ENCODE assay signal across 9 cellular contexts in the genomic region with DNA sequence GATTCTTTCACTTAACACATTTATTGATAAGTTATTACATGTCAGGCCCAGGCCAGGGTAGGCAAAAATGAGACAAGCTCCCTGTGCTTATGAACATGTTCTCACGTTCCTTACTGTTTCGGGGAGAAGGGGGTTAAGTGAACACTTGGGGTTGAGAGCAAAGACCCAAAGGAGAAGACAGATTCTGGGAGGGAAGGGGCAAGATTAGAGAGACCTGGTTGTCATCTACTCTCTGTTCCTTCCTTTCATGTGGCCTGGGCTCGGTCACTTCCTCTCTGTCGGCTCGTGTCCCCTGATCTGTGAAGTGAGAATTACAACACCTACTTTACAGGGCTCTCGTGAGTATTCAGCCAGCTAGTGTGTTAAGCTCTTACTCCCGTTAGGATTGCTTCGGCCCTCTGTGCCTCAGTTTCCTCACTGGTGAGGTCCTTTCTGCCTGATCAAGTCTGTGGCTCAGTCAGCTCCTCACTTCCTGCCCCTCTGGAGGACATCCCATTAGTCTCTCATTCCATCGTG.
A peak's percentile ranks its signal among the peaks of the same experiment; 100 is the strongest.
DNase-seq lines count a peak whose midpoint lies in the region; ATAC-seq and TF ChIP-seq lines count a peak whose summit lies in the region.
"Had no signal": no experiment of that assay in that cellular context is flagged by ENCODE, and none has a peak within 500 bp of the region (broad histone marks: within the 10 kb centered on the region; RNA-seq: fewer than 3 reads in every experiment).

No MANE protein-coding gene starts in this region.

- H3K4me2 ChIP-seq in OCI-LY1 (ENCODE audit: low read length), result peak overlapping the region; percentile 73

- peaks cover 29% of the 10 kb centered on the region; the same call in 1 of the 2 replicates for H3F3A ChIP-seq in OCI-LY1 (ENCODE audit: insufficient read depth, low read length)

- H3K27me3 ChIP-seq in OCI-LY1 (ENCODE audit: insufficient read depth, low read length) (no peaks in the 10 kb centered on the region), WERI-Rb-1 (ENCODE audit: insufficient read depth, low read depth, severe bottlenecking) (no peaks in the 10 kb centered on the region)

- peak overlapping the region; percentile 99 for H3K27ac ChIP-seq in OCI-LY1 (ENCODE audit: low read depth, low read length, poor library complexity, severe bottlenecking)
- no peak overlapping the region for H3K27ac ChIP-seq in WERI-Rb-1

- H2AFZ ChIP-seq in OCI-LY1 (ENCODE audit: low read length), result no peak overlapping the region

- H3K9ac ChIP-seq in OCI-LY1 (ENCODE audit: low read length), result peak overlapping the region; percentile 61

- H4K20me1 ChIP-seq in OCI-LY1 (ENCODE audit: insufficient read depth, low read length), result no peaks in the 10 kb centered on the region

- TF ChIP-seq CTCF in OCI-LY1 (IDR thresholded peaks at IDR 0.05; ENCODE audit: low read length), result no peak
- TF ChIP-seq CTCF in WERI-Rb-1 (IDR thresholded peaks at IDR 0.05; ENCODE audit: low read depth, low read length), result no peak

- peaks cover 4% of the 10 kb centered on the region; the same call in 1 of the 2 replicates for H3K36me3 ChIP-seq in OCI-LY1 (ENCODE audit: insufficient read depth, low read length)
- H3K36me3 ChIP-seq in WERI-Rb-1, result no peaks in the 10 kb centered on the region

- peaks cover 43% of the 10 kb centered on the region for H3K79me2 ChIP-seq in OCI-LY1 (ENCODE audit: insufficient read depth, low read length)

- no peaks in the 10 kb centered on the region for H3K9me3 ChIP-seq in OCI-LY1 (ENCODE audit: low read length)
- H3K9me3 ChIP-seq in WERI-Rb-1 (ENCODE audit: severe bottlenecking), result no peaks in the 10 kb centered on the region

- peak overlapping the region; percentile 45 for H3K4me3 ChIP-seq in OCI-LY1 (ENCODE audit: low read depth, low read length, poor library complexity, severe bottlenecking)
- no peak overlapping the region for H3K4me3 ChIP-seq in WERI-Rb-1 (ENCODE audit: low read depth, low read length)

- peaks cover 100% of the 10 kb centered on the region for H3K4me1 ChIP-seq in OCI-LY1 (ENCODE audit: insufficient read depth, low read length, severe bottlenecking)

- H3K9me2 ChIP-seq in OCI-LY1 (ENCODE audit: low read depth, low read length), result no peaks in the 10 kb centered on the region

- peak; percentile 37 for ATAC-seq in HG02759 (IDR thresholded peaks at IDR 0.05; ENCODE audit: unreplicated experiment)

- DNase-seq in SIG-M5 treated with dmso at 0.1 percent for 504 hours (lab: John Stamatoyannopoulos, UW; ENCODE audit: unreplicated experiment), result peak; percentile 79
- no peak for DNase-seq in SIG-M5 (lab: John Stamatoyannopoulos, UW)
- DNase-seq in pons (ENCODE audit: low spot score), result peak; percentile 33
- DNase-seq in NCI-H128 (lab: John Stamatoyannopoulos, UW; ENCODE audit: unreplicated experiment), result no peak
- DNase-seq in iPS-NIHi7 (ENCODE audit: extremely low spot score), result no peak
- no peak for DNase-seq in WERI-Rb-1
- DNase-seq: activated CD4-positive, CD25-positive, alpha-beta regulatory T cell treated with anti-CD3 and anti-CD28 coated beads, Interleukin-2, amount 50 U/mL, for 72 hours had no signal

Comparison
In these comparisons a context has a peak if more than half of its experiments do, and no peak if none do; other contexts are left out.
1. DNase-seq: peak in SIG-M5 treated with dmso at 0.1 percent for 504 hours (single experiment) and pons (single experiment); none in SIG-M5 (single experiment), NCI-H128 (single experiment), iPS-NIHi7 (single experiment) and WERI-Rb-1 (single experiment).